In genomic region chr19:39480337-39481228, GRCh38 we compare ENCODE assay signal across 8 cellular contexts. TPM values are rescaled to one million over a fixed set of nuclear protein-coding genes. Genes with fewer than 3 reads are reported as not detected.
DNase-seq lines count a peak whose midpoint lies in the region; ATAC-seq and TF ChIP-seq lines count a peak whose summit lies in the region.

Gene TIMM50 (plus strand): TSS chr19:39480838. CDS start chr19:39480854, 16 bp downstream.

- H3K9me3 ChIP-seq in T-helper 17 cell (ENCODE audit: control insufficient read depth, low read length, poor library complexity, severe bottlenecking) (no peaks in the 10 kb centered on the region), upper lobe of right lung (no peaks in the 10 kb centered on the region)

- peaks cover 20% of the 10 kb centered on the region for H3K4me1 Mint-ChIP-seq in T-helper 17 cell
- H3K4me1 Mint-ChIP-seq in progenitor cell of endocrine pancreas (ENCODE audit: low read depth), result peaks cover 17% of the 10 kb centered on the region

- TF ChIP-seq CTCF in GM13977 (IDR thresholded peaks at IDR 0.05; ENCODE audit: extremely low read depth, insufficient read depth, missing control alignments) (no peak), progenitor cell of endocrine pancreas (IDR thresholded peaks at IDR 0.05; ENCODE audit: unreplicated experiment) (no peak), upper lobe of right lung (IDR thresholded peaks at IDR 0.05) (no peak)

- peaks cover 17% of the 10 kb centered on the region for H3K4me1 ChIP-seq in upper lobe of right lung

- peak within 1 kb of the TSS; percentile 80 for H3K27ac ChIP-seq in upper lobe of right lung

- H3K36me3 ChIP-seq in upper lobe of right lung, result peaks cover 25% of the 10 kb centered on the region

- no peaks in the 10 kb centered on the region for H3K27me3 ChIP-seq in upper lobe of right lung

- intact Hi-C loops in left cardiac atrium (cut with DNase I) (loop anchor here in 1 of 2 donors (10.0 kb wide), 1 partner anchor 54 kb away; the partner anchor contains the start of gene EID2B), upper lobe of right lung (cut with DNase I) (no loop called here)

- peaks cover 4% of the 10 kb centered on the region for H3K36me3 Mint-ChIP-seq in T-helper 17 cell (ENCODE audit: low read depth)
- peaks cover 3% of the 10 kb centered on the region for H3K36me3 Mint-ChIP-seq in progenitor cell of endocrine pancreas (ENCODE audit: insufficient read depth)

- H3K9me3 Mint-ChIP-seq in progenitor cell of endocrine pancreas (ENCODE audit: low read depth), result no peaks in the 10 kb centered on the region

- peak within 1 kb of the TSS; percentile 75 for H3K4me3 ChIP-seq in upper lobe of right lung

- ATAC-seq in HG02885 (IDR thresholded peaks at IDR 0.05; ENCODE audit: poor library complexity, unreplicated experiment) (peak; percentile 93), T-helper 17 cell (peak; percentile 97), left cardiac atrium (peak; percentile 98 to 99), upper lobe of right lung (peak; percentile 99)

- DNase-seq in GM13977 (ENCODE audit: low spot score), result peak; percentile 94
- DNase-seq in NCI-H187 (lab: John Stamatoyannopoulos, UW), result peak; percentile 94 to 98
- DNase-seq in T-helper 17 cell, result peak; percentile 94 to 98 (median 96)
- peak; percentile 97 for DNase-seq in amniotic stem cell (lab: John Stamatoyannopoulos, UW)
- DNase-seq in left cardiac atrium, result peak; percentile 99
- peak; percentile 98 for DNase-seq in progenitor cell of endocrine pancreas (ENCODE audit: low spot score, unreplicated experiment)
- peak; percentile 99 for DNase-seq in upper lobe of right lung

- H3K27ac Mint-ChIP-seq in T-helper 17 cell (peak within 1 kb of the TSS; percentile 97), progenitor cell of endocrine pancreas (peak within 1 kb of the TSS; percentile 97)

- H3K27me3 Mint-ChIP-seq in T-helper 17 cell (no peaks in the 10 kb centered on the region), progenitor cell of endocrine pancreas (no peaks in the 10 kb centered on the region)

- in situ Hi-C loops in GM13977 (cut with MboI; ENCODE audit: low pct_unique_long_range_greater_than_20kb, low sequenced_read_pairs, unreplicated experiment), result no loop called here

- H3K4me3 Mint-ChIP-seq in T-helper 17 cell (peak within 1 kb of the TSS; percentile 94), progenitor cell of endocrine pancreas (ENCODE audit: low read depth) (peak within 1 kb of the TSS; percentile 84)

RNA-seq across cellular contexts. Expression of gene TIMM50, which starts in this region (rescaled TPM):
- 10 to 100 TPM; 44.9 to 53.0 TPM for total RNA-seq in T-helper 17 cell
- 10 to 100 TPM; 60.3 to 71.2 TPM for total RNA-seq in left cardiac atrium
- total RNA-seq in progenitor cell of endocrine pancreas, result 79.3 TPM in 2 replicates
- 43.9 TPM for total RNA-seq in upper lobe of right lung

Comparison
In these comparisons a context has a peak if more than half of its experiments do, and no peak if none do; other contexts are left out.
1. Peak in every context shown above with its lines: DNase-seq, ATAC-seq, H3K4me3 ChIP-seq and H3K27ac ChIP-seq.